23 cellular contexts compared by ENCODE assay signal in genomic region chr6:164159061-164159460, GRCh38.
"Had no signal": no experiment of that assay in that cellular context is flagged by ENCODE, and none has a peak within 500 bp of the region (broad histone marks: within the 10 kb centered on the region; RNA-seq: fewer than 3 reads in every experiment).

No MANE protein-coding gene starts in this region.

- DNase-seq: colonic mucosa; cortex of kidney; dermis blood vessel endothelial cell; dorsolateral prefrontal cortex; effector CD4-positive, alpha-beta T cell; effector CD8-positive, alpha-beta T cell; effector memory CD4-positive, alpha-beta T cell; effector memory CD8-positive, alpha-beta T cell; endodermal cell; erythroblast; esophagus squamous epithelium; foreskin fibroblast; foreskin keratinocyte; foreskin melanocyte; gastrocnemius medialis; glutamatergic neuron; head of caudate nucleus; heart left ventricle; heart right ventricle had no signal

- H3K27ac ChIP-seq: colonic mucosa, coronary artery, dorsolateral prefrontal cortex, epithelial cell of prostate, esophagus muscularis mucosa, esophagus squamous epithelium, foreskin keratinocyte, gastrocnemius medialis, gastroesophageal sphincter, heart left ventricle, heart right ventricle had no signal

- H3K27me3 ChIP-seq: colonic mucosa, dorsolateral prefrontal cortex, esophagus muscularis mucosa, esophagus squamous epithelium, foreskin keratinocyte, gastrocnemius medialis, gastroesophageal sphincter, heart left ventricle, heart right ventricle had no signal

- H3K4me3 ChIP-seq: colonic mucosa, coronary artery, dorsolateral prefrontal cortex, esophagus muscularis mucosa, esophagus squamous epithelium, gastrocnemius medialis, gastroesophageal sphincter, heart left ventricle, heart right ventricle had no signal

- H3K36me3 ChIP-seq: colonic mucosa, esophagus muscularis mucosa, esophagus squamous epithelium, gastrocnemius medialis, gastroesophageal sphincter, heart left ventricle, heart right ventricle had no signal

- H3K4me1 ChIP-seq: colonic mucosa, esophagus muscularis mucosa, esophagus squamous epithelium, foreskin keratinocyte, gastroesophageal sphincter had no signal

- H3K9me3 ChIP-seq: colonic mucosa, esophagus muscularis mucosa, esophagus squamous epithelium, gastrocnemius medialis, gastroesophageal sphincter had no signal
